Comparison of ENCODE assay signal across 8 cellular contexts in genomic region chr19:35135389-35135909, GRCh38. TPM values are rescaled to one million over a fixed set of nuclear protein-coding genes. Genes with fewer than 3 reads are reported as not detected.
A peak's percentile ranks its signal among the peaks of the same experiment; 100 is the strongest.
DNase-seq lines count a peak whose midpoint lies in the region; ATAC-seq and TF ChIP-seq lines count a peak whose summit lies in the region.

No MANE protein-coding gene starts in this region.

- H3F3A ChIP-seq in PC-3 (ENCODE audit: low read length, unreplicated experiment), result no peaks in the 10 kb centered on the region

- H3K27me3 Mint-ChIP-seq in CD4-positive, alpha-beta T cell, result no peaks in the 10 kb centered on the region
- peaks cover 3% of the 10 kb centered on the region for H3K27me3 Mint-ChIP-seq in activated T-helper 1 cell treated with anti-CD3 and anti-CD28 coated beads, Interleukin-12 subunit alpha, Interleukin-12 subunit beta, Interleukin-2, Interleukin-4 antibody, amounts not matched to agents 30 ng/mL and 10 ng/mL and 1 ng/mL, durations not matched to agents 14 hours and 24 hours and 36 hours (ENCODE audit: insufficient read depth)
- H3K27me3 Mint-ChIP-seq in nephron progenitor cell (ENCODE audit: low read depth, poor library complexity), result peaks cover 11% of the 10 kb centered on the region

- H3K4me1 ChIP-seq in PC-3 (ENCODE audit: insufficient read depth, low read length), result no peaks in the 10 kb centered on the region
- peaks cover 9 to 35% of the 10 kb centered on the region in 2 donors for H3K4me1 ChIP-seq in thoracic aorta (ENCODE audit: control insufficient read depth in 1 of 2, low read depth in 2 of 2)

- H3K9me3 Mint-ChIP-seq in CD4-positive, alpha-beta T cell, result no peaks in the 10 kb centered on the region
- no peaks in the 10 kb centered on the region for H3K9me3 Mint-ChIP-seq in activated T-helper 1 cell treated with anti-CD3 and anti-CD28 coated beads, Interleukin-12 subunit alpha, Interleukin-12 subunit beta, Interleukin-2, Interleukin-4 antibody, amounts not matched to agents 30 ng/mL and 10 ng/mL and 1 ng/mL, durations not matched to agents 14 hours and 24 hours and 36 hours
- H3K9me3 Mint-ChIP-seq in nephron progenitor cell, result no peaks in the 10 kb centered on the region

- H4K20me1 ChIP-seq in PC-3 (ENCODE audit: low read length), result no peaks in the 10 kb centered on the region

- POLR2A ChIA-PET in CD4-positive, alpha-beta T cell (lab: Charles Lee), result interaction anchor here (0.8 to 1.1 kb wide), 2 partner anchors 10 to 76 kb away, joined by 3 read pairs; no protein-coding TSS in a partner anchor
- POLR2A ChIA-PET in PC-3 (lab: Charles Lee; ENCODE audit: unreplicated experiment), result no interaction called here

- peak overlapping the region; percentile 13 for H3K27ac Mint-ChIP-seq in CD4-positive, alpha-beta T cell
- no peak overlapping the region for H3K27ac Mint-ChIP-seq in activated T-helper 1 cell treated with anti-CD3 and anti-CD28 coated beads, Interleukin-12 subunit alpha, Interleukin-12 subunit beta, Interleukin-2, Interleukin-4 antibody, amounts not matched to agents 30 ng/mL and 10 ng/mL and 1 ng/mL, durations not matched to agents 14 hours and 24 hours and 36 hours
- no peak overlapping the region for H3K27ac Mint-ChIP-seq in nephron progenitor cell

- no peak overlapping the region for H2AFZ ChIP-seq in PC-3 (ENCODE audit: low read length)

- CTCF ChIA-PET in CD4-positive, alpha-beta T cell (lab: Charles Lee), result interaction anchor here (0.7 to 2.2 kb wide), 4 partner anchors 22 to 375 kb away, joined by 3 to 10 read pairs (median 4); no protein-coding TSS in a partner anchor
- CTCF ChIA-PET in PC-3 (lab: Charles Lee), result interaction anchor here (0.8 kb wide), 1 partner anchor 91 kb away, joined by 3 read pairs; no protein-coding TSS in a partner anchor

- H3K9me3 ChIP-seq in CD4-positive, alpha-beta T cell (ENCODE audit: control insufficient read depth, low read length), result no peaks in the 10 kb centered on the region
- H3K9me3 ChIP-seq in PC-3 (ENCODE audit: low read length) (no peaks in the 10 kb centered on the region), thoracic aorta (no peaks in the 10 kb centered on the region)

- intact Hi-C loops in CD4-positive, alpha-beta T cell (cut with DNase I, micrococcal nuclease), result loop anchor here in 1 of 2 experiments (2.0 kb wide), 1 partner anchor 21 kb away; the partner anchor contains the start of gene FXYD3
- intact Hi-C loops in PC-3 (cut with micrococcal nuclease), result loop anchor here (1.0 kb wide), 1 partner anchor 21 kb away; no protein-coding TSS in a partner anchor
- intact Hi-C loops in activated T-helper 1 cell treated with anti-CD3 and anti-CD28 coated beads, Interleukin-12 subunit alpha, Interleukin-12 subunit beta, Interleukin-2, Interleukin-4 antibody, amounts not matched to agents 30 ng/mL and 10 ng/mL and 1 ng/mL, durations not matched to agents 14 hours and 24 hours and 36 hours (cut with micrococcal nuclease), result loop anchor here (1.0 kb wide), 1 partner anchor 68 kb away; no protein-coding TSS in a partner anchor

- H3K4me2 ChIP-seq in PC-3 (ENCODE audit: low read length), result no peak overlapping the region

- H3K4me3 ChIP-seq in PC-3 (ENCODE audit: low read length) (no peak overlapping the region), fibroblast of pulmonary artery (replicated peaks; ENCODE audit: low read depth, low read length) (no peak overlapping the region), thoracic aorta (peak overlapping the region; percentile 62)

- no peaks in the 10 kb centered on the region for H3K79me2 ChIP-seq in PC-3 (ENCODE audit: low read length)

- DNase-seq in CD4-positive, alpha-beta T cell, result peak in 9 of 10 experiments; percentile 42 to 60 (median 55)
- DNase-seq in PC-3 (peak; percentile 62), fibroblast of pulmonary artery (ENCODE audit: low read depth) (peak; percentile 69), nephron progenitor cell (peak; percentile 93), thoracic aorta (ENCODE audit: low spot score) (no peak)
- DNase-seq in activated T-helper 1 cell treated with anti-CD3 and anti-CD28 coated beads, Interleukin-12 subunit alpha, Interleukin-12 subunit beta, Interleukin-2, Interleukin-4 antibody, amounts not matched to agents 30 ng/mL and 10 ng/mL and 1 ng/mL, durations not matched to agents 14 hours and 24 hours and 36 hours (ENCODE audit: low spot score), result peak; percentile 50

- H3K36me3 Mint-ChIP-seq in CD4-positive, alpha-beta T cell (ENCODE audit: low read depth), result no peaks in the 10 kb centered on the region
- H3K36me3 Mint-ChIP-seq in activated T-helper 1 cell treated with anti-CD3 and anti-CD28 coated beads, Interleukin-12 subunit alpha, Interleukin-12 subunit beta, Interleukin-2, Interleukin-4 antibody, amounts not matched to agents 30 ng/mL and 10 ng/mL and 1 ng/mL, durations not matched to agents 14 hours and 24 hours and 36 hours (ENCODE audit: low read depth), result no peaks in the 10 kb centered on the region
- no peaks in the 10 kb centered on the region for H3K36me3 Mint-ChIP-seq in nephron progenitor cell (ENCODE audit: low read depth)

- peak; percentile 58 for TF ChIP-seq CTCF in CD4-positive, alpha-beta T cell (IDR thresholded peaks at IDR 0.05)
- TF ChIP-seq CTCF in PC-3 (conservative IDR thresholded peaks at IDR 0.05; ENCODE audit: low read depth, low read length), result peak; percentile 77
- TF ChIP-seq CTCF in fibroblast of pulmonary artery (IDR thresholded peaks at IDR 0.05; ENCODE audit: low read length, missing control alignments), result peak; percentile 80
- peak; percentile 92 for TF ChIP-seq CTCF in nephron progenitor cell (IDR thresholded peaks at IDR 0.05)
- TF ChIP-seq CTCF in thoracic aorta (IDR thresholded peaks at IDR 0.05), result peak; percentile 97

- no peaks in the 10 kb centered on the region for H3K9me2 ChIP-seq in PC-3 (replicated peaks; ENCODE audit: low read length)

- H3K9ac ChIP-seq in PC-3 (ENCODE audit: low read length), result no peak overlapping the region

- no TSS peak for BruUV-seq in PC-3 (replicated peaks; lab: Mats Ljungman, UMichigan)

- H3K4me1 Mint-ChIP-seq in CD4-positive, alpha-beta T cell (ENCODE audit: low read depth), result peaks cover 8% of the 10 kb centered on the region
- H3K4me1 Mint-ChIP-seq in activated T-helper 1 cell treated with anti-CD3 and anti-CD28 coated beads, Interleukin-12 subunit alpha, Interleukin-12 subunit beta, Interleukin-2, Interleukin-4 antibody, amounts not matched to agents 30 ng/mL and 10 ng/mL and 1 ng/mL, durations not matched to agents 14 hours and 24 hours and 36 hours (ENCODE audit: low read depth), result peaks cover 8% of the 10 kb centered on the region
- H3K4me1 Mint-ChIP-seq in nephron progenitor cell, result peaks cover 61% of the 10 kb centered on the region

- H3K4me3 Mint-ChIP-seq in CD4-positive, alpha-beta T cell, result no peak overlapping the region
- H3K4me3 Mint-ChIP-seq in activated T-helper 1 cell treated with anti-CD3 and anti-CD28 coated beads, Interleukin-12 subunit alpha, Interleukin-12 subunit beta, Interleukin-2, Interleukin-4 antibody, amounts not matched to agents 30 ng/mL and 10 ng/mL and 1 ng/mL, durations not matched to agents 14 hours and 24 hours and 36 hours, result no peak overlapping the region
- H3K4me3 Mint-ChIP-seq in nephron progenitor cell, result no peak overlapping the region

- no peak overlapping the region for H3K27ac ChIP-seq in CD4-positive, alpha-beta T cell (ENCODE audit: low read depth, low read length)
- H3K27ac ChIP-seq in PC-3 (ENCODE audit: low read length), result no peak overlapping the region
- peak overlapping the region; percentile 11 to 73 for H3K27ac ChIP-seq in thoracic aorta

- H3K36me3 ChIP-seq in PC-3 (ENCODE audit: low read depth, low read length), result no peaks in the 10 kb centered on the region
- H3K36me3 ChIP-seq in thoracic aorta, result no peaks in the 10 kb centered on the region

- no peaks in the 10 kb centered on the region for H3K27me3 ChIP-seq in CD4-positive, alpha-beta T cell (ENCODE audit: control insufficient read depth, insufficient read depth, low read length)
- H3K27me3 ChIP-seq in PC-3 (ENCODE audit: low read length) (no peaks in the 10 kb centered on the region), thoracic aorta (replicated peaks; ENCODE audit: insufficient read depth) (no peaks in the 10 kb centered on the region)

- ATAC-seq in CD4-positive, alpha-beta T cell (ENCODE audit: poor library complexity), result peak; percentile 92
- ATAC-seq in HG03354 (IDR thresholded peaks at IDR 0.05; ENCODE audit: poor library complexity, severe bottlenecking, unreplicated experiment) (peak; percentile 58), PC-3 (peak; percentile 89), thoracic aorta (ENCODE audit: insufficient number of reproducible peaks, low FRiP score, low read depth) (peak; percentile 62), GM21515 (IDR thresholded peaks at IDR 0.05; ENCODE audit: unreplicated experiment) (no peak)

RNA-seq across cellular contexts. Expression of gene LGI4, which starts 0.6 kb away (rescaled TPM):
- under 1 TPM; 0.69 to 0.70 TPM for total RNA-seq in CD4-positive, alpha-beta T cell
- total RNA-seq in PC-3 (2014; rRNA removed), result 0.22 TPM in 1 of 2 replicates, not detected in the other
- total RNA-seq in activated T-helper 1 cell treated with anti-CD3 and anti-CD28 coated beads, Interleukin-12 subunit alpha, Interleukin-12 subunit beta, Interleukin-2, Interleukin-4 antibody, amounts not matched to agents 30 ng/mL and 10 ng/mL and 1 ng/mL, durations not matched to agents 14 hours and 24 hours and 36 hours, result not detected in 2 replicates
- total RNA-seq in thoracic aorta, result 10 to 100 TPM in 1 of 2 donors, 1 to 10 TPM in 1; 7.9 to 17.4 TPM

RNA-seq across cellular contexts. Expression of gene FXYD1, which starts 3.2 kb away (rescaled TPM):
- total RNA-seq in CD4-positive, alpha-beta T cell, result 1 to 10 TPM; 2.1 to 2.4 TPM
- total RNA-seq in PC-3 (2014; rRNA removed) (not detected in 2 replicates), thoracic aorta (10 to 100 TPM; 50.7 to 65.8 TPM)
- not detected in 2 replicates for total RNA-seq in activated T-helper 1 cell treated with anti-CD3 and anti-CD28 coated beads, Interleukin-12 subunit alpha, Interleukin-12 subunit beta, Interleukin-2, Interleukin-4 antibody, amounts not matched to agents 30 ng/mL and 10 ng/mL and 1 ng/mL, durations not matched to agents 14 hours and 24 hours and 36 hours

RNA-seq across cellular contexts. Expression of gene FXYD7, which starts 7.6 kb away (rescaled TPM):
- total RNA-seq in CD4-positive, alpha-beta T cell, result 10 to 100 TPM; 15.3 to 15.6 TPM
- total RNA-seq in PC-3 (2014; rRNA removed) (not detected in 2 replicates), thoracic aorta (not detected)
- 0.39 TPM in 1 of 2 replicates, not detected in the other for total RNA-seq in activated T-helper 1 cell treated with anti-CD3 and anti-CD28 coated beads, Interleukin-12 subunit alpha, Interleukin-12 subunit beta, Interleukin-2, Interleukin-4 antibody, amounts not matched to agents 30 ng/mL and 10 ng/mL and 1 ng/mL, durations not matched to agents 14 hours and 24 hours and 36 hours

RNA-seq across cellular contexts. Expression of gene FXYD5, which starts 19.1 kb away (rescaled TPM):
- 100 to 1,000 TPM; 587 to 615 TPM for total RNA-seq in CD4-positive, alpha-beta T cell
- 114 and 123 TPM in 2 replicates for total RNA-seq in PC-3 (2014; rRNA removed)
- total RNA-seq in activated T-helper 1 cell treated with anti-CD3 and anti-CD28 coated beads, Interleukin-12 subunit alpha, Interleukin-12 subunit beta, Interleukin-2, Interleukin-4 antibody, amounts not matched to agents 30 ng/mL and 10 ng/mL and 1 ng/mL, durations not matched to agents 14 hours and 24 hours and 36 hours, result 299 and 309 TPM in 2 replicates
- 100 to 1,000 TPM in 1 of 2 donors, 10 to 100 TPM in 1; 65.0 to 106 TPM for total RNA-seq in thoracic aorta

RNA-seq across cellular contexts. Expression of gene FXYD3, which starts 19.8 kb away (rescaled TPM):
- not detected for total RNA-seq in CD4-positive, alpha-beta T cell
- total RNA-seq in PC-3 (2014; rRNA removed) (48.7 and 61.6 TPM in 2 replicates), thoracic aorta (1 to 10 TPM in 1 of 2 donors, under 1 TPM in 1; 0.68 to 6.4 TPM)
- total RNA-seq in activated T-helper 1 cell treated with anti-CD3 and anti-CD28 coated beads, Interleukin-12 subunit alpha, Interleukin-12 subunit beta, Interleukin-2, Interleukin-4 antibody, amounts not matched to agents 30 ng/mL and 10 ng/mL and 1 ng/mL, durations not matched to agents 14 hours and 24 hours and 36 hours, result not detected in 2 replicates

Comparison
In these comparisons a context has a peak if more than half of its experiments do, and no peak if none do; other contexts are left out.
1. H3K27ac ChIP-seq: peak in thoracic aorta (2 of 2); none in CD4-positive, alpha-beta T cell (single experiment) and PC-3 (single experiment).
2. RNA of gene FXYD1, which starts 3.2 kb away (total RNA-seq): 50.7 to 65.8 TPM in thoracic aorta; 2.1 to 2.4 TPM in CD4-positive, alpha-beta T cell, not detected in activated T-helper 1 cell treated with anti-CD3 and anti-CD28 coated beads, Interleukin-12 subunit alpha, Interleukin-12 subunit beta, Interleukin-2, Interleukin-4 antibody, amounts not matched to agents 30 ng/mL and 10 ng/mL and 1 ng/mL, durations not matched to agents 14 hours and 24 hours and 36 hours and not detected in PC-3; every median in the first group is over 10 times any median in the second.
3. RNA of gene FXYD7, which starts 7.6 kb away (total RNA-seq): 15.3 to 15.6 TPM in CD4-positive, alpha-beta T cell; 0.39 TPM in activated T-helper 1 cell treated with anti-CD3 and anti-CD28 coated beads, Interleukin-12 subunit alpha, Interleukin-12 subunit beta, Interleukin-2, Interleukin-4 antibody, amounts not matched to agents 30 ng/mL and 10 ng/mL and 1 ng/mL, durations not matched to agents 14 hours and 24 hours and 36 hours, not detected in PC-3 and not detected in thoracic aorta; every median in the first group is over 10 times any median in the second.
4. Peak in every context shown above with its lines, with median percentiles within 50 percentile points of each other: CTCF ChIP-seq.